ENCODE assay signal across 10 cellular contexts in the genomic region with DNA sequence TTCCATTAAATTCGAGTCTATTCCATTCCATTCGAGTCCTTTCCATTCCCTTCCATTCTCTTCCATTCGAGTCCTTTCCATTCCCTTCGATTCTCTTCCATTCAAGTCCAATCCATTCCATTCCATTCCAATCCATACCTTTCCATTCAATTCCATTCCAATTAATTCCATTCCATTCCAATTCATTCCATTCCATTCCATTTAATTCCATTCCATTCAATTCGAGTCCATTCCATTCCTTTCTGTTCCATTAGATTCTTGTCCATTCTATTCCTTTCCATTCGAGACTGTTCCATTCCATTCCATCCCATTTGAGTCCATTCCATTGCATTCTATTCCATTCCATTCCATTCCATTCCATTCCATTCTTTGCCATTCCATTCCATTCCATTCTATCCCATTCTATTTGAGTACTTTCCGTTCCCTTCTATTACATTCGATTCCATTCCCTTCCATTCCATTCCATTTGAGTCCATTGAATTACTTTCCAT.
"Had no signal": no experiment of that assay in that cellular context is flagged by ENCODE, and none has a peak within 500 bp of the region (broad histone marks: within the 10 kb centered on the region; RNA-seq: fewer than 3 reads in every experiment).

No MANE protein-coding gene starts in this region.

- H3K27ac ChIP-seq: GM23248, HL-60, KMS-11 had no signal

- H3K4me2 ChIP-seq: KMS-11 had no signal

- H3K4me3 ChIP-seq: GM23248, HAP-1 had no signal

- H3K36me3 ChIP-seq: HAP-1 had no signal

- H2AFZ ChIP-seq: GM23248 had no signal

- H3K4me3 Mint-ChIP-seq: HFFc6 had no signal

- H3K9ac ChIP-seq: GM23248, KMS-11 had no signal

- H3K9me3 Mint-ChIP-seq: HFFc6 had no signal

- H3K27ac Mint-ChIP-seq: HFFc6 had no signal

- ATAC-seq: HCT116 had no signal

- DNase-seq: GM23248, GOT3, H7, HFFc6, Karpas-422, KBM-7 had no signal

- H3K4me1 ChIP-seq: HAP-1 had no signal
